13 cellular contexts compared by ENCODE assay signal in genomic region chr11:43687120-43687791, GRCh38. TPM values are rescaled to one million over a fixed set of nuclear protein-coding genes. Genes with fewer than 3 reads are reported as not detected.
DNase-seq lines count a peak whose midpoint lies in the region; ATAC-seq, FAIRE-seq and TF ChIP-seq lines count a peak whose summit lies in the region.
"Had no signal": no experiment of that assay in that cellular context is flagged by ENCODE, and none has a peak within 500 bp of the region (broad histone marks: within the 10 kb centered on the region; RNA-seq: fewer than 3 reads in every experiment).

No MANE protein-coding gene starts in this region.

- H3K4me1 ChIP-seq in spleen, result peaks cover 11 to 94% (median 63%) of the 10 kb centered on the region in 6 donors

- TF ChIP-seq CTCF in cardiac fibroblast (IDR thresholded peaks at IDR 0.05; ENCODE audit: low read depth, low read length), result no peak
- TF ChIP-seq CTCF in spleen (IDR thresholded peaks at IDR 0.05 in 8 of 11, conservative IDR thresholded peaks at IDR 0.05 in 3 of 11), result no peak

- H3K27me3 ChIP-seq in spleen (replicated peaks in 1 of 7), result no peaks in the 10 kb centered on the region
- H3K27me3 ChIP-seq: neural progenitor cell had no signal

- FAIRE-seq in H54 (lab: Jason Lieb, UNC), result peak; percentile 45

- intact Hi-C loops in spleen (cut with DNase I; ENCODE audit: low total_unique reads), result no loop called here

- no peak overlapping the region for H3K4me3 ChIP-seq in cardiac fibroblast (replicated peaks in 1 of 2; ENCODE audit: low read depth in 2 of 2, low read length in 2 of 2)
- no peak overlapping the region for H3K4me3 ChIP-seq in spleen
- H3K4me3 ChIP-seq: neural progenitor cell, SK-N-MC had no signal

- ATAC-seq in GM18498 (IDR thresholded peaks at IDR 0.05; ENCODE audit: unreplicated experiment), result no peak

- peaks cover 0 to 18% (median 0%) of the 10 kb centered on the region in 6 donors for H3K36me3 ChIP-seq in spleen
- H3K36me3 ChIP-seq: neural progenitor cell had no signal

- 25 to 60% (median 41%) methylated on average over 3 of the region's 3 CpGs for WGBS in spleen, 5 donors

- no peak for DNase-seq in H54 (ENCODE audit: insufficient read length, low spot score)
- peak; percentile 82 to 93 for DNase-seq in cardiac fibroblast (ENCODE audit: low read depth in 2 of 2)
- peak; percentile 14 for DNase-seq in hepatic stellate cell (ENCODE audit: low spot score)
- DNase-seq in spleen, result no peak
- DNase-seq in SHP77 (lab: John Stamatoyannopoulos, UW), result no peak
- DNase-seq in SKM-1 (lab: John Stamatoyannopoulos, UW; ENCODE audit: unreplicated experiment), result no peak
- DNase-seq in DMS79 (lab: John Stamatoyannopoulos, UW), result no peak
- DNase-seq: activated T-cell treated with anti-CD3 and anti-CD28 coated beads, Interleukin-2, amount 50 U/mL, for 1 hour; DMS53; NCI-H2081 had no signal

- TF ChIP-seq POLR2A in H54 (IDR thresholded peaks at IDR 0.05; ENCODE audit: low read depth, low read length) (no peak), spleen (IDR thresholded peaks at IDR 0.05) (no peak)

- no peaks in the 10 kb centered on the region for H3K9me3 ChIP-seq in spleen

- H3K27ac ChIP-seq in spleen, result peak overlapping the region; percentile 4 to 79 (median 76)
- H3K27ac ChIP-seq: neural progenitor cell, SK-N-MC had no signal

RNA-seq across cellular contexts. Expression of gene HSD17B12, which starts 6.7 kb away (rescaled TPM):
- total RNA-seq in spleen, result 10 to 100 TPM; 51.1 to 80.0 (median 64.3) TPM
- polyA plus RNA-seq in spleen, result 10 to 100 TPM; 17.5 to 25.5 (median 20.6) TPM

Comparison
In these comparisons a context has a peak if more than half of its experiments do, and no peak if none do; other contexts are left out.
1. DNase-seq: peak in cardiac fibroblast (2 of 2) and hepatic stellate cell (single experiment); none in H54 (single experiment), spleen (single experiment), SHP77 (0 of 2), SKM-1 (single experiment) and DMS79 (single experiment).